1 cellular context compared by ENCODE assay signal in genomic region chr10:93352638-93353383, GRCh38.
TF ChIP-seq lines count a peak whose summit lies in the region.

No MANE protein-coding gene starts in this region.

TF ChIP-seq in WTC11, 78 proteins besides CTCF, POLR2A, EP300 and RAD21 (continued from another document):
- TF ChIP-seq ZNF425 (CRISPR knock-in tag; conservative IDR thresholded peaks at IDR 0.05): no peak
- TF ChIP-seq MXD4 (CRISPR knock-in tag; IDR thresholded peaks at IDR 0.05; ENCODE audit: borderline replicate concordance): no peak
- no peak for TF ChIP-seq PRRX2 (CRISPR knock-in tag; IDR thresholded peaks at IDR 0.05)
- no peak for TF ChIP-seq ESRRA (CRISPR knock-in tag; IDR thresholded peaks at IDR 0.05; ENCODE audit: borderline replicate concordance)
- no peak for TF ChIP-seq SOX15 (CRISPR knock-in tag; IDR thresholded peaks at IDR 0.05)
